Comparison of ENCODE assay signal across 19 cellular contexts in genomic region chr6:83151114-83151513, GRCh38. TPM values are rescaled to one million over a fixed set of nuclear protein-coding genes. Genes with fewer than 3 reads are reported as not detected.
DNase-seq lines count a peak whose midpoint lies in the region; ATAC-seq and TF ChIP-seq lines count a peak whose summit lies in the region.
"Had no signal": no experiment of that assay in that cellular context is flagged by ENCODE, and none has a peak within 500 bp of the region (broad histone marks: within the 10 kb centered on the region; RNA-seq: fewer than 3 reads in every experiment).

No MANE protein-coding gene starts in this region.

- H3K27me3 ChIP-seq in mammary epithelial cell (ENCODE audit: insufficient read depth, low read length) = no peaks in the 10 kb centered on the region
- no peaks in the 10 kb centered on the region for H3K27me3 ChIP-seq in PC-3 (ENCODE audit: low read length)
- H3K27me3 ChIP-seq in foreskin keratinocyte = no peaks in the 10 kb centered on the region
- H3K27me3 ChIP-seq: BE2C had no signal

- in situ Hi-C loops in mammary epithelial cell (cut with MboI; ENCODE audit: low sequenced_read_pairs in 2 of 2) = no loop called here

- TF ChIP-seq CTCF in mammary epithelial cell (conservative IDR thresholded peaks at IDR 0.05 in 1 of 2, IDR thresholded peaks at IDR 0.05 in 1 of 2; ENCODE audit: extremely low read depth in 1 of 2, insufficient read depth in 1 of 2, low read depth in 1 of 2, low read length in 2 of 2) (no peak), MCF 10A (IDR thresholded peaks at IDR 0.05; ENCODE audit: unreplicated experiment) (no peak), PC-3 (conservative IDR thresholded peaks at IDR 0.05; ENCODE audit: low read depth, low read length) (no peak), foreskin keratinocyte (conservative IDR thresholded peaks at IDR 0.05) (no peak)

- H2AFZ ChIP-seq in mammary epithelial cell (ENCODE audit: low read depth, low read length) (no peak overlapping the region), PC-3 (ENCODE audit: low read length) (no peak overlapping the region)

- peak; percentile 12 for DNase-seq in mammary epithelial cell
- no peak for DNase-seq in MCF 10A (ENCODE audit: unreplicated experiment)
- peak; percentile 34 for DNase-seq in PC-3
- DNase-seq in foreskin keratinocyte = peak; percentile 10 to 44
- no peak for DNase-seq in activated naive CD8-positive, alpha-beta T cell treated with anti-CD3 and anti-CD28 coated beads for 36 hours
- DNase-seq in RKO (ENCODE audit: low spot score) = no peak
- DNase-seq: 8988T; BE2C; CD4-positive, CD25-positive, alpha-beta regulatory T cell; KG1; NCI-H1417; NCI-H187 treated with DMSO at 0.1 percent for 48 hours; NCI-H345; NCI-H526 treated with DMSO at 0.1 percent for 48 hours; SHP77 had no signal

- H3F3A ChIP-seq in PC-3 (ENCODE audit: low read length, unreplicated experiment) = no peaks in the 10 kb centered on the region

- no peak overlapping the region for H3K27ac Mint-ChIP-seq in MCF 10A (ENCODE audit: low read depth, unreplicated experiment)
- no peak overlapping the region for H3K27ac Mint-ChIP-seq in activated naive CD8-positive, alpha-beta T cell treated with anti-CD3 and anti-CD28 coated beads for 36 hours
- H3K27ac Mint-ChIP-seq: CD4-positive, CD25-positive, alpha-beta regulatory T cell had no signal

- H3K9me2 ChIP-seq in PC-3 (replicated peaks; ENCODE audit: low read length) = no peaks in the 10 kb centered on the region

- dilution Hi-C loops in mammary epithelial cell (cut with HindIII; ENCODE audit: low sequenced_read_pairs) = no loop called here

- peaks cover 68% of the 10 kb centered on the region for H3K36me3 Mint-ChIP-seq in MCF 10A (ENCODE audit: insufficient read depth, unreplicated experiment)
- peaks cover 5% of the 10 kb centered on the region for H3K36me3 Mint-ChIP-seq in activated naive CD8-positive, alpha-beta T cell treated with anti-CD3 and anti-CD28 coated beads for 36 hours

- H3K4me2 ChIP-seq in mammary epithelial cell (ENCODE audit: insufficient read depth, low read depth, low read length) (no peak overlapping the region), PC-3 (ENCODE audit: low read length) (0 out of 2 replicates have a peak overlapping the region, but pooled peaks have one; percentile 31)

- peak; percentile 79 for ATAC-seq in PC-3
- peak; percentile 59 for ATAC-seq in foreskin keratinocyte
- ATAC-seq in esophagus mucosa = no peak
- no peak for ATAC-seq in HG03520 (IDR thresholded peaks at IDR 0.05; ENCODE audit: unreplicated experiment)

- no peaks in the 10 kb centered on the region for H3K4me1 Mint-ChIP-seq in MCF 10A (ENCODE audit: insufficient read depth, unreplicated experiment)
- peaks cover 2% of the 10 kb centered on the region for H3K4me1 Mint-ChIP-seq in activated naive CD8-positive, alpha-beta T cell treated with anti-CD3 and anti-CD28 coated beads for 36 hours
- H3K4me1 Mint-ChIP-seq: CD4-positive, CD25-positive, alpha-beta regulatory T cell had no signal

- CTCF ChIA-PET in mammary epithelial cell (lab: Charles Lee; ENCODE audit: low non-redundant PET) (no interaction called here), MCF 10A (lab: Yijun Ruan, JAX) (no interaction called here), PC-3 (lab: Charles Lee) (no interaction called here)

- H4K20me1 ChIP-seq in mammary epithelial cell (ENCODE audit: insufficient read depth, low read length) (no peaks in the 10 kb centered on the region), PC-3 (ENCODE audit: low read length) (no peaks in the 10 kb centered on the region)

- no peak overlapping the region for H3K4me3 Mint-ChIP-seq in MCF 10A (ENCODE audit: unreplicated experiment)
- H3K4me3 Mint-ChIP-seq in activated naive CD8-positive, alpha-beta T cell treated with anti-CD3 and anti-CD28 coated beads for 36 hours = no peak overlapping the region
- H3K4me3 Mint-ChIP-seq: CD4-positive, CD25-positive, alpha-beta regulatory T cell had no signal

- BruUV-seq in mammary epithelial cell (replicated peaks; lab: Mats Ljungman, UMichigan) = no TSS peak
- no TSS peak for BruUV-seq in MCF 10A (replicated peaks; lab: Mats Ljungman, UMichigan)
- no TSS peak for BruUV-seq in PC-3 (replicated peaks; lab: Mats Ljungman, UMichigan)

- 66% methylated on average over 2 of the region's 2 CpGs for WGBS in mammary epithelial cell (ENCODE audit: low coverage, missing lambda C conversion rate)

- H3K9me3 ChIP-seq in mammary epithelial cell (replicated peaks; ENCODE audit: insufficient read depth, low read length) (no peaks in the 10 kb centered on the region), PC-3 (ENCODE audit: low read length) (no peaks in the 10 kb centered on the region)
- H3K9me3 ChIP-seq: BE2C, HAP-1 had no signal

- no peaks in the 10 kb centered on the region for H3K9me3 Mint-ChIP-seq in MCF 10A (ENCODE audit: unreplicated experiment)
- no peaks in the 10 kb centered on the region for H3K9me3 Mint-ChIP-seq in activated naive CD8-positive, alpha-beta T cell treated with anti-CD3 and anti-CD28 coated beads for 36 hours
- H3K9me3 Mint-ChIP-seq: CD4-positive, CD25-positive, alpha-beta regulatory T cell had no signal

- intact Hi-C loops in mammary epithelial cell (cut with micrococcal nuclease) (no loop called here), MCF 10A (cut with micrococcal nuclease) (no loop called here), PC-3 (cut with micrococcal nuclease) (no loop called here)

- no peak overlapping the region for H3K27ac ChIP-seq in mammary epithelial cell (ENCODE audit: insufficient read depth, low read depth, low read length)
- H3K27ac ChIP-seq in PC-3 (ENCODE audit: low read length) = peak overlapping the region; percentile 37; the same call in 1 of the 2 replicates
- H3K27ac ChIP-seq in foreskin keratinocyte = no peak overlapping the region
- H3K27ac ChIP-seq: SK-N-MC had no signal

- H3K79me2 ChIP-seq in mammary epithelial cell (ENCODE audit: insufficient read depth, low read length) (no peaks in the 10 kb centered on the region), PC-3 (ENCODE audit: low read length) (no peaks in the 10 kb centered on the region)

- no peak overlapping the region for H3K9ac ChIP-seq in mammary epithelial cell (ENCODE audit: insufficient read depth, low read length)
- H3K9ac ChIP-seq in PC-3 (ENCODE audit: low read length) = no peak overlapping the region

- H3K4me3 ChIP-seq in mammary epithelial cell (replicated peaks in 1 of 3; ENCODE audit: insufficient read depth in 1 of 3, low read depth in 2 of 3, low read length in 3 of 3) (no peak overlapping the region), PC-3 (ENCODE audit: low read length) (no peak overlapping the region)
- H3K4me3 ChIP-seq: HAP-1, SK-N-MC had no signal

- H3K36me3 ChIP-seq in mammary epithelial cell (ENCODE audit: insufficient read depth, low read length) (peaks cover 14% of the 10 kb centered on the region), PC-3 (ENCODE audit: low read depth, low read length) (no peaks in the 10 kb centered on the region)
- H3K36me3 ChIP-seq: BE2C, HAP-1 had no signal

- H3K27me3 Mint-ChIP-seq in MCF 10A (ENCODE audit: insufficient read depth, unreplicated experiment) = no peaks in the 10 kb centered on the region
- no peaks in the 10 kb centered on the region for H3K27me3 Mint-ChIP-seq in activated naive CD8-positive, alpha-beta T cell treated with anti-CD3 and anti-CD28 coated beads for 36 hours
- H3K27me3 Mint-ChIP-seq: CD4-positive, CD25-positive, alpha-beta regulatory T cell had no signal

- H3K4me1 ChIP-seq in mammary epithelial cell (ENCODE audit: insufficient read depth, low read length) (no peaks in the 10 kb centered on the region), PC-3 (ENCODE audit: insufficient read depth, low read length) (no peaks in the 10 kb centered on the region), foreskin keratinocyte (no peaks in the 10 kb centered on the region)
- H3K4me1 ChIP-seq: BE2C had no signal

- POLR2A ChIA-PET in MCF 10A (lab: Yijun Ruan, JAX) (no interaction called here), PC-3 (lab: Charles Lee; ENCODE audit: unreplicated experiment) (no interaction called here)

RNA-seq across cellular contexts. Expression of gene PGM3, which starts 42.0 kb away (rescaled TPM):
- total RNA-seq in mammary epithelial cell = 10 to 100 TPM; 32.2 to 63.6 TPM
- polyA plus RNA-seq in mammary epithelial cell = 23.2 TPM
- 51.2 TPM for polyA minus RNA-seq in mammary epithelial cell
- 117 and 150 TPM in 2 replicates for total RNA-seq in MCF 10A (2022)
- 17.0 and 25.2 TPM in 2 replicates for total RNA-seq in PC-3 (2014; rRNA removed)
- 32.3 and 40.6 TPM in 2 replicates for total RNA-seq in foreskin keratinocyte
- polyA plus RNA-seq in foreskin keratinocyte = 17.5 and 18.7 TPM in 2 replicates
- 17.4 TPM for total RNA-seq in esophagus mucosa
- 10 to 100 TPM; 12.4 to 14.6 TPM for total RNA-seq in activated naive CD8-positive, alpha-beta T cell treated with anti-CD3 and anti-CD28 coated beads for 36 hours

RNA-seq across cellular contexts. Expression of gene RWDD2A, which starts 42.0 kb away (rescaled TPM):
- total RNA-seq in mammary epithelial cell (1 to 10 TPM; 1.3 to 2.6 TPM), MCF 10A (2022) (6.5 and 7.5 TPM in 2 replicates), PC-3 (2014; rRNA removed) (0.63 and 1.3 TPM in 2 replicates), foreskin keratinocyte (1.1 TPM in 2 replicates), esophagus mucosa (0.84 TPM)
- polyA plus RNA-seq in mammary epithelial cell (1.00 TPM), foreskin keratinocyte (0.91 and 0.94 TPM in 2 replicates)
- not detected for polyA minus RNA-seq in mammary epithelial cell
- total RNA-seq in activated naive CD8-positive, alpha-beta T cell treated with anti-CD3 and anti-CD28 coated beads for 36 hours = 1 to 10 TPM; 1.2 TPM

Comparison
In these comparisons a context has a peak if more than half of its experiments do, and no peak if none do; other contexts are left out.
1. DNase-seq: peak in mammary epithelial cell (single experiment), PC-3 (single experiment) and foreskin keratinocyte (2 of 2); none in MCF 10A (single experiment), activated naive CD8-positive, alpha-beta T cell treated with anti-CD3 and anti-CD28 coated beads for 36 hours (single experiment) and RKO (single experiment).
2. ATAC-seq: peak in PC-3 (single experiment) and foreskin keratinocyte (single experiment); none in esophagus mucosa (single experiment) and HG03520 (single experiment).